Comparison of ENCODE assay signal across 1 cellular context in genomic region chrX:44872817-44873414, GRCh38.
TF ChIP-seq lines count a peak whose summit lies in the region.

KDM6A (plus strand) TSS chrX:44873188; CDS start chrX:44873552, 364 bp downstream.

TF ChIP-seq in HEK293, 187 proteins besides CTCF, POLR2A, EP300 and RAD21 (continued from another document):
- TF ChIP-seq GLIS2 (tag by site-specific recombination; IDR thresholded peaks at IDR 0.05): peak; percentile 74
- no peak for TF ChIP-seq GFI1B (tag by site-specific recombination; IDR thresholded peaks at IDR 0.05)
